ENCODE assay signal across 8 cellular contexts in the genomic region with DNA sequence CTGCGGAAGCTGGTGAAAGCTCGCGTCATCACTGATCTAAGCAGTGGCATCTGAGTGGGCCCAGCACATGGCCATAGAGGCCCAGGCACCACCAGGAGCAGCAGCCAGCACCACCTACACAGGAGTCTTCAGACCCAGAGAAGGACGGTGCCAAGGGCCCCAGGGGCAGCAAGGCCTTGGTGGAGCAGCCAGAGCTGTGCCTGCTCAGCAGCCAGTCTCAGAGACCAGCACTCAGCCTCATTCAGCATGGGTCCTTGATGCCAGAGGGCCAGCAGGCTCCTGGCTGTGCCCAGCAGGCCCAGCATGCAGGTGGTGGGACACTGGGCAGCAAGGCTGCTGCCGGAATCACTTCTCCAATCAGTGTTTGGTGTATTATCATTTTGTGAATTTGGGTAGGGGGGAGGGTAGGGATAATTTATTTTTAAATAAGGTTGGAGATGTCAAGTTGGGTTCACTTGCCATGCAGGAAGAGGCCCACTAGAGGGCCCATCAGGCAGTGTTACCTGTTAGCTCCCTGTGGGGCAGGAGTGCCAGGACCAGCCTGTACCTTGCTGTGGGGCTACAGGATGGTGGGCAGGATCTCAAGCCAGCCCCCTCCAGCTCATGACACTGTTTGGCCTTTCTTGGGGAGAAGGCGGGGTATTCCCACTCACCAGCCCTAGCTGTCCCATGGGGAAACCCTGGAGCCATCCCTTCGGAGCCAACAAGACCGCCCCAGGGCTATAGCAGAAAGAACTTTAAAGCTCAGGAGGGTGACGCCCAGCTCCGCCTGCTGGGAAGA. TPM values are rescaled to one million over a fixed set of nuclear protein-coding genes. Genes with fewer than 3 reads are reported as not detected.
DNase-seq lines count a peak whose midpoint lies in the region; ATAC-seq and TF ChIP-seq lines count a peak whose summit lies in the region.
"Had no signal": no experiment of that assay in that cellular context is flagged by ENCODE, and none has a peak within 500 bp of the region (broad histone marks: within the 10 kb centered on the region; RNA-seq: fewer than 3 reads in every experiment).

No MANE protein-coding gene starts in this region.

- H3K36me3 ChIP-seq in uterus: no peaks in the 10 kb centered on the region

- peaks cover 19% of the 10 kb centered on the region for H3K27me3 Mint-ChIP-seq in activated CD8-positive, alpha-beta T cell treated with anti-CD3 and anti-CD28 coated beads for 36 hours
- peaks cover 13% of the 10 kb centered on the region for H3K27me3 Mint-ChIP-seq in memory B cell

- no peaks in the 10 kb centered on the region for H3K9me3 ChIP-seq in uterus

- no peak for ATAC-seq in activated CD8-positive, alpha-beta T cell treated with anti-CD3 and anti-CD28 coated beads for 36 hours
- ATAC-seq in memory B cell (ENCODE audit: low read depth): peak; percentile 32
- no peak for ATAC-seq in GM21515 (IDR thresholded peaks at IDR 0.05; ENCODE audit: unreplicated experiment)

- no peak for TF ChIP-seq POLR2A in uterus (IDR thresholded peaks at IDR 0.05)

- no peak overlapping the region for H3K4me3 ChIP-seq in uterus

- peak; percentile 57 for DNase-seq in D341Med (ENCODE audit: low spot score)
- peak; percentile 52 for DNase-seq in GM20000 (ENCODE audit: low spot score)
- DNase-seq in activated CD8-positive, alpha-beta T cell treated with anti-CD3 and anti-CD28 coated beads for 36 hours: peak; percentile 49
- DNase-seq in memory B cell (ENCODE audit: low spot score in 2 of 2): no peak
- no peak for DNase-seq in NCI-H128 (lab: John Stamatoyannopoulos, UW; ENCODE audit: unreplicated experiment)
- DNase-seq in uterus: no peak
- DNase-seq: substantia nigra had no signal

- H3K4me3 Mint-ChIP-seq in activated CD8-positive, alpha-beta T cell treated with anti-CD3 and anti-CD28 coated beads for 36 hours: no peak overlapping the region
- no peak overlapping the region for H3K4me3 Mint-ChIP-seq in memory B cell

- no peaks in the 10 kb centered on the region for H3K9me3 Mint-ChIP-seq in activated CD8-positive, alpha-beta T cell treated with anti-CD3 and anti-CD28 coated beads for 36 hours
- no peaks in the 10 kb centered on the region for H3K9me3 Mint-ChIP-seq in memory B cell

- CTCF ChIA-PET in activated CD8-positive, alpha-beta T cell treated with anti-CD3 and anti-CD28 coated beads for 36 hours (lab: Charles Lee): interaction anchor here (0.7 to 12.8 kb wide), 15 partner anchors 9 to 402 kb away, joined by 3 to 307 read pairs (median 4); a partner anchor contains a TSS

- no peaks in the 10 kb centered on the region for H3K27me3 ChIP-seq in uterus

- H3K27ac Mint-ChIP-seq in activated CD8-positive, alpha-beta T cell treated with anti-CD3 and anti-CD28 coated beads for 36 hours: no peak overlapping the region
- no peak overlapping the region for H3K27ac Mint-ChIP-seq in memory B cell

- intact Hi-C loops in activated CD8-positive, alpha-beta T cell treated with anti-CD3 and anti-CD28 coated beads for 36 hours (cut with micrococcal nuclease): loop anchor here (5.0 kb wide), 1 partner anchor 403 kb away; no protein-coding TSS in a partner anchor
- intact Hi-C loops in uterus (cut with DNase I; ENCODE audit: low total_unique reads): no loop called here

- H3K4me1 ChIP-seq in uterus: peaks cover 0 to 11% of the 10 kb centered on the region in 2 donors

- H3K36me3 Mint-ChIP-seq in activated CD8-positive, alpha-beta T cell treated with anti-CD3 and anti-CD28 coated beads for 36 hours (ENCODE audit: low read depth): peaks cover 4% of the 10 kb centered on the region
- peaks cover 10% of the 10 kb centered on the region for H3K36me3 Mint-ChIP-seq in memory B cell

- peaks cover 19% of the 10 kb centered on the region for H3K4me1 Mint-ChIP-seq in activated CD8-positive, alpha-beta T cell treated with anti-CD3 and anti-CD28 coated beads for 36 hours (ENCODE audit: low read depth)
- peaks cover 11% of the 10 kb centered on the region for H3K4me1 Mint-ChIP-seq in memory B cell

- no peak overlapping the region for H3K27ac ChIP-seq in uterus

- POLR2A ChIA-PET in activated CD8-positive, alpha-beta T cell treated with anti-CD3 and anti-CD28 coated beads for 36 hours (lab: Charles Lee): interaction anchor here (1.1 kb wide), 1 partner anchor 15 kb away, joined by 3 read pairs; no protein-coding TSS in a partner anchor

- TF ChIP-seq CTCF in GM20000 (IDR thresholded peaks at IDR 0.05; ENCODE audit: extremely low read depth, missing control alignments) (peak; percentile 30), uterus (IDR thresholded peaks at IDR 0.05) (peak in 1 of 4 experiments; percentile 12)
- TF ChIP-seq CTCF in activated CD8-positive, alpha-beta T cell treated with anti-CD3 and anti-CD28 coated beads for 36 hours (IDR thresholded peaks at IDR 0.05): peak; percentile 48

RNA-seq across cellular contexts. Expression of a gene that starts 3.2 kb away (rescaled TPM):
- total RNA-seq in activated CD8-positive, alpha-beta T cell treated with anti-CD3 and anti-CD28 coated beads for 36 hours: under 1 TPM; 0.36 to 0.68 TPM
- total RNA-seq in uterus: 1 to 10 TPM in 2 of 4 donors, under 1 TPM in 1, not detected in 1; 0.48 to 2.7 (median 1.3) TPM

RNA-seq across cellular contexts. Expression of a gene that starts 16.4 kb away (rescaled TPM):
- 10 to 100 TPM; 16.2 to 16.5 TPM for total RNA-seq in activated CD8-positive, alpha-beta T cell treated with anti-CD3 and anti-CD28 coated beads for 36 hours
- total RNA-seq in uterus: 10 to 100 TPM in 3 of 4 donors, 1 to 10 TPM in 1; 6.9 to 26.7 (median 18.0) TPM

RNA-seq across cellular contexts. Expression of a gene that starts 39.5 kb away (rescaled TPM):
- total RNA-seq in activated CD8-positive, alpha-beta T cell treated with anti-CD3 and anti-CD28 coated beads for 36 hours: 10 to 100 TPM; 29.6 to 34.1 TPM
- 10 to 100 TPM in 2 of 4 donors, 1 to 10 TPM in 2; 5.1 to 18.5 (median 12.3) TPM for total RNA-seq in uterus

RNA-seq across cellular contexts. Expression of a gene that starts 44.4 kb away (rescaled TPM):
- total RNA-seq in activated CD8-positive, alpha-beta T cell treated with anti-CD3 and anti-CD28 coated beads for 36 hours: 10 to 100 TPM; 67.6 to 75.5 TPM
- 100 to 1,000 TPM in 1 of 4 donors, 10 to 100 TPM in 3; 49.6 to 183 (median 65.4) TPM for total RNA-seq in uterus

RNA-seq across cellular contexts. Expression of a gene that starts 48.7 kb away (rescaled TPM):
- 10 to 100 TPM; 35.4 to 35.5 TPM for total RNA-seq in activated CD8-positive, alpha-beta T cell treated with anti-CD3 and anti-CD28 coated beads for 36 hours
- 10 to 100 TPM in 2 of 4 donors, 1 to 10 TPM in 2; 2.3 to 45.8 (median 18.5) TPM for total RNA-seq in uterus

Comparison
In these comparisons a context has a peak if more than half of its experiments do, and no peak if none do; other contexts are left out.
1. DNase-seq: peak in D341Med (single experiment), GM20000 (single experiment) and activated CD8-positive, alpha-beta T cell treated with anti-CD3 and anti-CD28 coated beads for 36 hours (single experiment); none in memory B cell (0 of 2), NCI-H128 (single experiment) and uterus (0 of 2).